In the genomic region with DNA sequence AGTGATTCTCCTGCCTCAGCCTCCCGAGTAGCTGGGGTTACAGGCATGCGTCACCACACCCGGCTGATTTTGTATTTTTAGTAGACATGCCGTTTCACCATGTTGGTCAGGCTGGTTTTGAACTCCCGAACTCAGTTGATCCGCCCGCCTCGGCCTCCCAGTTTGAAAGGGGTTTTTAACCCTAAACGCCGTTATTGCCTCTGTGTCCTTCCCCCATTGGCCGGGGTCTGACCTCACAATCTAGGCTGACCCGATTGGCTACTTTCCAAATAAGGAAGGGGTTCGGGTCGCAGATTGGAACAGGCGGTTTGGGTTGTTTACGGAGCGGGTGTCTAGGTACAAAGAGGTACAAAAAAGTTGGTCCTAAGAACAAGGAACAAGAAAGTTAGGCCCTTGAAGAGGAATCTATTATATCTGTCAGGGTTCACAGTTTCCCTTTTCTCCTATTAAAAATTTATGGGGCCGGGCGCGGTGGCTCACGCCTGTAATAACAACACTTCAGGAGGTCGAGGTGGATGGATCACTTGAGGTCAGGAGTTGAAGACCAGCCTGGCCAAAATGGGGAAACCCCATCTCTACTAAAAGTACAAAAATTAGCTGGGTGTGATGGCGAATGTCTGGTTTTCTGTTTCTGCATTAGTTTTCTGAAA, we compare ENCODE assay signal across 8 cellular contexts. TPM values are rescaled to one million over a fixed set of nuclear protein-coding genes. Genes with fewer than 3 reads are reported as not detected.
A peak's percentile ranks its signal among the peaks of the same experiment; 100 is the strongest.
DNase-seq lines count a peak whose midpoint lies in the region; ATAC-seq and TF ChIP-seq lines count a peak whose summit lies in the region.

No MANE protein-coding gene starts in this region.

- no peak for ATAC-seq in left lung

- peaks cover 11 to 22% of the 10 kb centered on the region in 2 donors for H3K4me1 ChIP-seq in left lung

- intact Hi-C loops in left lung (cut with DNase I) = no loop called here

- H3K9me3 ChIP-seq in left lung = peaks cover 0 to 61% of the 10 kb centered on the region in 2 donors

- H3K27ac ChIP-seq in VCaP (peak overlapping the region; percentile 94), caudate nucleus (ENCODE audit: low read depth, low read length) (peak overlapping the region; percentile 95), left lung (peak overlapping the region; percentile 92)

- DNase-seq in AG09309 (ENCODE audit: low read depth) (no peak), HFF-Myc (ENCODE audit: extremely low read depth, low read depth) (no peak), caudate nucleus (lab: John Stamatoyannopoulos, UW) (peak in 16 of 61 donors; percentile 3 to 40 (median 16)), left lung (no peak), NCI-H226 (no peak), NCI-H2107 (lab: John Stamatoyannopoulos, UW) (no peak)
- DNase-seq in stimulated activated CD4-positive, alpha-beta T cell treated with anti-CD3 and anti-CD28 coated beads, TNF-alpha, amount 100 ng/mL, for 24 hours (ENCODE audit: low read depth in 3 of 3) = peak; percentile 3 to 32 (median 16)

- H3K27me3 ChIP-seq in left lung = no peaks in the 10 kb centered on the region

- peak overlapping the region; percentile 80 for H3K4me3 ChIP-seq in AG09309 (ENCODE audit: control insufficient read depth, low read depth, low read length)
- peak overlapping the region; percentile 76 for H3K4me3 ChIP-seq in HFF-Myc (replicated peaks; ENCODE audit: low read depth, low read length)
- peak overlapping the region; percentile 66 to 78 for H3K4me3 ChIP-seq in left lung

- no peak for TF ChIP-seq CTCF in AG09309 (IDR thresholded peaks at IDR 0.05; ENCODE audit: control insufficient read depth, insufficient read depth, low read depth, low read length, missing control alignments)
- TF ChIP-seq CTCF in HFF-Myc (IDR thresholded peaks at IDR 0.05; ENCODE audit: low read depth, low read length, missing control alignments) = no peak
- no peak for TF ChIP-seq CTCF in VCaP (conservative IDR thresholded peaks at IDR 0.05)
- TF ChIP-seq CTCF in left lung (IDR thresholded peaks at IDR 0.05) = no peak

- H3K36me3 ChIP-seq in left lung = peaks cover 0 to 4% of the 10 kb centered on the region in 2 donors

RNA-seq across cellular contexts. Expression of gene ZNF253, which starts 1.0 kb away (rescaled TPM):
- 10 to 100 TPM in 1 of 2 donors, 1 to 10 TPM in 1; 9.1 to 11.4 TPM for total RNA-seq in left lung

RNA-seq across cellular contexts. Expression of gene ZNF93, which starts 34.0 kb away (rescaled TPM):
- 1 to 10 TPM; 6.2 to 8.3 TPM for total RNA-seq in left lung

RNA-seq across cellular contexts. Expression of gene ZNF506, which starts 45.2 kb away (rescaled TPM):
- 10 to 100 TPM; 16.8 to 18.6 TPM for total RNA-seq in left lung

Comparison
In these comparisons a context has a peak if more than half of its experiments do, and no peak if none do; other contexts are left out.
1. DNase-seq: peak in stimulated activated CD4-positive, alpha-beta T cell treated with anti-CD3 and anti-CD28 coated beads, TNF-alpha, amount 100 ng/mL, for 24 hours (3 of 3); none in AG09309 (single experiment), HFF-Myc (single experiment), left lung (0 of 2), NCI-H226 (single experiment) and NCI-H2107 (single experiment).
2. Peak in every context shown above with its lines, with median percentiles within 50 percentile points of each other: H3K4me3 ChIP-seq and H3K27ac ChIP-seq.